In genomic region chr4:140726776-140727500, GRCh38 we compare ENCODE assay signal across 12 cellular contexts. TPM values are rescaled to one million over a fixed set of nuclear protein-coding genes. Genes with fewer than 3 reads are reported as not detected.
DNase-seq lines count a peak whose midpoint lies in the region; ATAC-seq and TF ChIP-seq lines count a peak whose summit lies in the region.
"Had no signal": no experiment of that assay in that cellular context is flagged by ENCODE, and none has a peak within 500 bp of the region (broad histone marks: within the 10 kb centered on the region; RNA-seq: fewer than 3 reads in every experiment).

No MANE protein-coding gene starts in this region.

- TF ChIP-seq CTCF in LNCaP clone FGC (IDR thresholded peaks at IDR 0.05; ENCODE audit: control insufficient read depth, extremely low read depth, insufficient read depth), result no peak
- no peak for TF ChIP-seq CTCF in chondrocyte (IDR thresholded peaks at IDR 0.05)
- TF ChIP-seq CTCF in BE2C (IDR thresholded peaks at IDR 0.05; ENCODE audit: low read depth, low read length), result no peak

- no peaks in the 10 kb centered on the region for H3K9me3 ChIP-seq in BE2C

- H3K27me3 Mint-ChIP-seq in chondrocyte (ENCODE audit: low read depth), result no peaks in the 10 kb centered on the region
- no peaks in the 10 kb centered on the region for H3K27me3 Mint-ChIP-seq in naive B cell

- H3K4me3 Mint-ChIP-seq in chondrocyte (ENCODE audit: unreplicated experiment) (no peak overlapping the region), naive B cell (peak overlapping the region in 3 of 8 donors; percentile 2 to 49 (median 19))
- H3K4me3 Mint-ChIP-seq: activated CD4-positive, alpha-beta memory T cell treated with anti-CD3 and anti-CD28 coated beads for 36 hours; activated naive CD8-positive, alpha-beta T cell treated with anti-CD3 and anti-CD28 coated beads, Interleukin-2, amount 10 ng/mL, durations not matched to agents 7 days and 5 days had no signal

- H3K4me1 Mint-ChIP-seq in chondrocyte (ENCODE audit: low read depth) (peaks cover 46% of the 10 kb centered on the region), naive B cell (peaks cover 45 to 69% (median 56%) of the 10 kb centered on the region in 3 donors)
- H3K4me1 Mint-ChIP-seq: activated naive CD8-positive, alpha-beta T cell treated with anti-CD3 and anti-CD28 coated beads, Interleukin-2, amount 10 ng/mL, durations not matched to agents 7 days and 5 days had no signal

- peak; percentile 38 for DNase-seq in EH (ENCODE audit: low read depth)
- DNase-seq in LNCaP clone FGC (ENCODE audit: low read depth), result peak; percentile 37
- no peak for DNase-seq in chondrocyte (ENCODE audit: low spot score)
- no peak for DNase-seq in naive B cell
- no peak for DNase-seq in BE2C
- DNase-seq in hypothalamus (lab: John Stamatoyannopoulos, UW), result no peak
- DNase-seq: activated CD4-positive, alpha-beta memory T cell treated with anti-CD3 and anti-CD28 coated beads for 36 hours; activated naive CD8-positive, alpha-beta T cell treated with anti-CD3 and anti-CD28 coated beads, Interleukin-2, amount 10 ng/mL, durations not matched to agents 7 days and 5 days; DMS153; NCI-H187 treated with DMSO at 0.1 percent for 48 hours had no signal

- no peaks in the 10 kb centered on the region for H3K36me3 Mint-ChIP-seq in chondrocyte (ENCODE audit: low read depth)
- peaks cover 8 to 9% of the 10 kb centered on the region in 2 donors for H3K36me3 Mint-ChIP-seq in naive B cell
- H3K36me3 Mint-ChIP-seq: activated CD4-positive, alpha-beta memory T cell treated with anti-CD3 and anti-CD28 coated beads for 36 hours; activated naive CD8-positive, alpha-beta T cell treated with anti-CD3 and anti-CD28 coated beads, Interleukin-2, amount 10 ng/mL, durations not matched to agents 7 days and 5 days had no signal

- H3K4me1 ChIP-seq in BE2C, result peaks cover 5% of the 10 kb centered on the region

- H3K27ac Mint-ChIP-seq in chondrocyte (ENCODE audit: unreplicated experiment), result peak overlapping the region; percentile 86
- peak overlapping the region in 4 of 6 donors; percentile 67 to 94 (median 82) for H3K27ac Mint-ChIP-seq in naive B cell
- H3K27ac Mint-ChIP-seq: activated CD4-positive, alpha-beta memory T cell treated with anti-CD3 and anti-CD28 coated beads for 36 hours; activated naive CD8-positive, alpha-beta T cell treated with anti-CD3 and anti-CD28 coated beads, Interleukin-2, amount 10 ng/mL, durations not matched to agents 7 days and 5 days had no signal

- H3K36me3 ChIP-seq in BE2C, result no peaks in the 10 kb centered on the region

- no peaks in the 10 kb centered on the region for H3K27me3 ChIP-seq in BE2C

- H3K9me3 Mint-ChIP-seq in chondrocyte (ENCODE audit: low read depth), result no peaks in the 10 kb centered on the region
- H3K9me3 Mint-ChIP-seq in naive B cell, result no peaks in the 10 kb centered on the region
- H3K9me3 Mint-ChIP-seq: activated CD4-positive, alpha-beta memory T cell treated with anti-CD3 and anti-CD28 coated beads for 36 hours; activated naive CD8-positive, alpha-beta T cell treated with anti-CD3 and anti-CD28 coated beads, Interleukin-2, amount 10 ng/mL, durations not matched to agents 7 days and 5 days had no signal

- H3K4me3 ChIP-seq in LNCaP clone FGC (ENCODE audit: low read depth, low read length), result no peak overlapping the region
- H3K4me3 ChIP-seq in BE2C (ENCODE audit: low read depth, low read length), result no peak overlapping the region

- no peak for ATAC-seq in naive B cell (ENCODE audit: low read depth in 2 of 2)
- ATAC-seq in GM19324 (IDR thresholded peaks at IDR 0.05; ENCODE audit: low FRiP score, unreplicated experiment), result no peak
- no peak for ATAC-seq in GM19023 (IDR thresholded peaks at IDR 0.05; ENCODE audit: unreplicated experiment)

RNA-seq across cellular contexts. Expression of gene TBC1D9, which starts 29.2 kb away (rescaled TPM):
- total RNA-seq in chondrocyte, result 40.5 to 46.5 TPM (median 42.0 TPM) in 3 replicates
- 10 to 100 TPM in 5 of 6 donors, 1 to 10 TPM in 1; 4.4 to 38.9 (median 21.2) TPM for polyA plus RNA-seq in naive B cell (ENCODE audit: low read depth in 6 of 6)
- polyA plus RNA-seq in BE2C (2012; ENCODE audit: insufficient read depth, insufficient read length, low read depth), result 12.7 TPM

Comparison
In these comparisons a context has a peak if more than half of its experiments do, and no peak if none do; other contexts are left out.
1. DNase-seq: peak in EH (single experiment) and LNCaP clone FGC (single experiment); none in chondrocyte (single experiment), naive B cell (single experiment), BE2C (single experiment) and hypothalamus (0 of 51).